ENCODE assay signal across 9 cellular contexts in the genomic region with DNA sequence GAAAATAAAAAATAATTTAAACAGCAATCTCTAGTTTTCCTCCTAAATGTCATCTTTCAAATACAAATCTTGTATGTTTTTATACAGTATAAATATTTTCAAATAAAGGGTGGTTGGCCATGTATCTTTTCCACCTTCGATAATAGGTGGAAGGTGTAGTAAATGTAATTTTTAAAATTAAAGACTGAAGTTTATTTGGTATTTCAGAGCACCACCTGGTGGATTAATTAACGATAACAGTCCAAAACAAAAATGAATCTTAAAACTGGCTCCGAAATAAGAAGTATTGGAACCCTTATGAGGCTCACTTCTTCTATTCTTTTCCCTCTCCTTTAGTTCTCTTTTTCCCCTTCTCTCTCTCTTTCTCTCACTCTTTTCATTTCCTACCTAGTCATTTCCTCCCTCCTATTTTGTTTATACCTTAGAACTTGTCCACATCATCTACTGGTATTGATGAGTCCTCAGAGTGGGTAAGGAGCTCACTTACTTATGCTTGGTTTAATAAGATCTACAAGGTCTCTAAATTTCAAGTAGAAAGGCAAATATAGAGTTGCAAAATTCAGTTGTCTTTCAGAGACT.
DNase-seq lines count a peak whose midpoint lies in the region; ATAC-seq, FAIRE-seq and TF ChIP-seq lines count a peak whose summit lies in the region.
"Had no signal": no experiment of that assay in that cellular context is flagged by ENCODE, and none has a peak within 500 bp of the region (broad histone marks: within the 10 kb centered on the region; RNA-seq: fewer than 3 reads in every experiment).

No MANE protein-coding gene starts in this region.

- no peak for DNase-seq in D721Med (ENCODE audit: insufficient read length, low spot score)
- DNase-seq in HT1080 (ENCODE audit: low read depth) = peak; percentile 15
- DNase-seq in adrenal gland = no peak
- no peak for DNase-seq in activated CD8-positive, alpha-beta memory T cell treated with anti-CD3 and anti-CD28 coated beads, Interleukin-2, amount 50 U/mL, for 48 hours
- DNase-seq in activated CD4-positive, alpha-beta T cell treated with anti-CD3 and anti-CD28 coated beads for 48 hours = no peak
- DNase-seq: activated CD8-positive, alpha-beta memory T cell treated with anti-CD3 and anti-CD28 coated beads, Interleukin-2, amount 50 U/mL, for 4 hours had no signal

- H3K4me1 ChIP-seq in adrenal gland (replicated peaks in 1 of 2) (no peaks in the 10 kb centered on the region), liver (ENCODE audit: control insufficient read depth in 4 of 4, insufficient read depth in 4 of 4, low read length in 3 of 4) (no peaks in the 10 kb centered on the region)

- no peak overlapping the region for H3K27ac ChIP-seq in adrenal gland
- no peak overlapping the region for H3K27ac ChIP-seq in liver (ENCODE audit: low read depth in 1 of 2, low read length in 2 of 2)

- ATAC-seq in HG03354 (IDR thresholded peaks at IDR 0.05; ENCODE audit: poor library complexity, severe bottlenecking, unreplicated experiment) = no peak
- ATAC-seq in HG03095 (IDR thresholded peaks at IDR 0.05; ENCODE audit: unreplicated experiment) = no peak

- H3K36me3 ChIP-seq in adrenal gland (replicated peaks in 1 of 2) (no peaks in the 10 kb centered on the region), liver (ENCODE audit: control insufficient read depth in 4 of 4, insufficient read depth in 3 of 4, low read depth in 1 of 4, low read length in 3 of 4) (no peaks in the 10 kb centered on the region)

- no peak for FAIRE-seq in D721Med (lab: Jason Lieb, UNC)

- TF ChIP-seq CTCF in D721Med (IDR thresholded peaks at IDR 0.05; ENCODE audit: insufficient read depth, missing control alignments) (peak; percentile 43), adrenal gland (IDR thresholded peaks at IDR 0.05) (peak in 5 of 6 experiments; percentile 6 to 45 (median 32)), liver (IDR thresholded peaks at IDR 0.05; ENCODE audit: low read depth, low read length, missing input control) (peak; percentile 29)

- H3K9me3 ChIP-seq in adrenal gland (replicated peaks in 1 of 3) (no peaks in the 10 kb centered on the region), liver (ENCODE audit: control insufficient read depth in 4 of 4, low read length in 3 of 4) (no peaks in the 10 kb centered on the region)

- TF ChIP-seq RAD21 in liver (IDR thresholded peaks at IDR 0.05) = peak; percentile 62 to 64

- peaks cover 7% of the 10 kb centered on the region for H3K27me3 ChIP-seq in adrenal gland
- peaks cover 0 to 2% (median 1%) of the 10 kb centered on the region in 4 donors for H3K27me3 ChIP-seq in liver (ENCODE audit: control insufficient read depth in 4 of 4, insufficient read depth in 4 of 4, low read length in 3 of 4)

- no peak for TF ChIP-seq POLR2A in adrenal gland (IDR thresholded peaks at IDR 0.05)

- H3K9ac ChIP-seq in liver (ENCODE audit: low read depth in 1 of 2, low read length in 2 of 2) = no peak overlapping the region

- H3K4me3 ChIP-seq in adrenal gland (no peak overlapping the region), liver (ENCODE audit: low read depth in 1 of 3, low read length in 3 of 3) (no peak overlapping the region)

- whole genome bisulfite sequencing in adrenal gland, 4 donors = 16 to 30% (median 24%) methylated on average over 3 of the region's 3 CpGs
- 27% methylated on average over 3 of the region's 3 CpGs for WGBS in liver

- intact Hi-C loops in adrenal gland (cut with DNase I) = no loop called here

TF ChIP-seq in liver, 16 proteins besides CTCF, POLR2A, EP300 and RAD21:
- TF ChIP-seq RXRA (IDR thresholded peaks at IDR 0.05) (no peak), TAF1 (conservative IDR thresholded peaks at IDR 0.05) (no peak), FOXA2 (IDR thresholded peaks at IDR 0.05) (no peak), NR2F2 (IDR thresholded peaks at IDR 0.05) (no peak), FOXA1 (IDR thresholded peaks at IDR 0.05) (no peak), YY1 (IDR thresholded peaks at IDR 0.05) (no peak), EGR1 (IDR thresholded peaks at IDR 0.05; ENCODE audit: low read depth in 2 of 2) (no peak), SP1 (IDR thresholded peaks at IDR 0.05) (no peak), GABPA (IDR thresholded peaks at IDR 0.05 in 1 of 2, conservative IDR thresholded peaks at IDR 0.05 in 1 of 2) (no peak), HNF4G (IDR thresholded peaks at IDR 0.05) (no peak), JUND (IDR thresholded peaks at IDR 0.05) (no peak), HNF4A (conservative IDR thresholded peaks at IDR 0.05) (no peak)
- TF ChIP-seq, protein P1, sequence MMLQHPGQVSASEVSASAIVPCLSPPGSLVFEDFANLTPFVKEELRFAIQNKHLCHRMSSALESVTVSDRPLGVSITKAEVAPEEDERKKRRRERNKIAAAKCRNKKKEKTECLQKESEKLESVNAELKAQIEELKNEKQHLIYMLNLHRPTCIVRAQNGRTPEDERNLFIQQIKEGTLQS (IDR thresholded peaks at IDR 0.05) = no peak
- TF ChIP-seq, protein P2, sequence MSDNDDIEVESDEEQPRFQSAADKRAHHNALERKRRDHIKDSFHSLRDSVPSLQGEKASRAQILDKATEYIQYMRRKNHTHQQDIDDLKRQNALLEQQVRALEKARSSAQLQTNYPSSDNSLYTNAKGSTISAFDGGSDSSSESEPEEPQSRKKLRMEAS (IDR thresholded peaks at IDR 0.05) = no peak
- TF ChIP-seq, protein P3, sequence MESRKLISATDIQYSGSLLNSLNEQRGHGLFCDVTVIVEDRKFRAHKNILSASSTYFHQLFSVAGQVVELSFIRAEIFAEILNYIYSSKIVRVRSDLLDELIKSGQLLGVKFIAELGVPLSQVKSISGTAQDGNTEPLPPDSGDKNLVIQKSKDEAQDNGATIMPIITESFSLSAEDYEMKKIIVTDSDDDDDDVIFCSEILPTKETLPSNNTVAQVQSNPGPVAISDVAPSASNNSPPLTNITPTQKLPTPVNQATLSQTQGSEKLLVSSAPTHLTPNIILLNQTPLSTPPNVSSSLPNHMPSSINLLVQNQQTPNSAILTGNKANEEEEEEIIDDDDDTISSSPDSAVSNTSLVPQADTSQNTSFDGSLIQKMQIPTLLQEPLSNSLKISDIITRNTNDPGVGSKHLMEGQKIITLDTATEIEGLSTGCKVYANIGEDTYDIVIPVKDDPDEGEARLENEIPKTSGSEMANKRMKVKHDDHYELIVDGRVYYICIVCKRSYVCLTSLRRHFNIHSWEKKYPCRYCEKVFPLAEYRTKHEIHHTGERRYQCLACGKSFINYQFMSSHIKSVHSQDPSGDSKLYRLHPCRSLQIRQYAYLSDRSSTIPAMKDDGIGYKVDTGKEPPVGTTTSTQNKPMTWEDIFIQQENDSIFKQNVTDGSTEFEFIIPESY (IDR thresholded peaks at IDR 0.05) = no peak
- TF ChIP-seq, protein P4, sequence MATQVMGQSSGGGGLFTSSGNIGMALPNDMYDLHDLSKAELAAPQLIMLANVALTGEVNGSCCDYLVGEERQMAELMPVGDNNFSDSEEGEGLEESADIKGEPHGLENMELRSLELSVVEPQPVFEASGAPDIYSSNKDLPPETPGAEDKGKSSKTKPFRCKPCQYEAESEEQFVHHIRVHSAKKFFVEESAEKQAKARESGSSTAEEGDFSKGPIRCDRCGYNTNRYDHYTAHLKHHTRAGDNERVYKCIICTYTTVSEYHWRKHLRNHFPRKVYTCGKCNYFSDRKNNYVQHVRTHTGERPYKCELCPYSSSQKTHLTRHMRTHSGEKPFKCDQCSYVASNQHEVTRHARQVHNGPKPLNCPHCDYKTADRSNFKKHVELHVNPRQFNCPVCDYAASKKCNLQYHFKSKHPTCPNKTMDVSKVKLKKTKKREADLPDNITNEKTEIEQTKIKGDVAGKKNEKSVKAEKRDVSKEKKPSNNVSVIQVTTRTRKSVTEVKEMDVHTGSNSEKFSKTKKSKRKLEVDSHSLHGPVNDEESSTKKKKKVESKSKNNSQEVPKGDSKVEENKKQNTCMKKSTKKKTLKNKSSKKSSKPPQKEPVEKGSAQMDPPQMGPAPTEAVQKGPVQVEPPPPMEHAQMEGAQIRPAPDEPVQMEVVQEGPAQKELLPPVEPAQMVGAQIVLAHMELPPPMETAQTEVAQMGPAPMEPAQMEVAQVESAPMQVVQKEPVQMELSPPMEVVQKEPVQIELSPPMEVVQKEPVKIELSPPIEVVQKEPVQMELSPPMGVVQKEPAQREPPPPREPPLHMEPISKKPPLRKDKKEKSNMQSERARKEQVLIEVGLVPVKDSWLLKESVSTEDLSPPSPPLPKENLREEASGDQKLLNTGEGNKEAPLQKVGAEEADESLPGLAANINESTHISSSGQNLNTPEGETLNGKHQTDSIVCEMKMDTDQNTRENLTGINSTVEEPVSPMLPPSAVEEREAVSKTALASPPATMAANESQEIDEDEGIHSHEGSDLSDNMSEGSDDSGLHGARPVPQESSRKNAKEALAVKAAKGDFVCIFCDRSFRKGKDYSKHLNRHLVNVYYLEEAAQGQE (IDR thresholded peaks at IDR 0.05) = no peak
